20 cellular contexts compared by ENCODE assay signal in genomic region chr7:7054252-7054830, GRCh38.
"Had no signal": no experiment of that assay in that cellular context is flagged by ENCODE, and none has a peak within 500 bp of the region (broad histone marks: within the 10 kb centered on the region; RNA-seq: fewer than 3 reads in every experiment).

No MANE protein-coding gene starts in this region.

- ATAC-seq: left lung; naive thymus-derived CD4-positive, alpha-beta T cell; right lobe of liver; WTC11 had no signal

- H3K27ac Mint-ChIP-seq: activated naive CD4-positive, alpha-beta T cell treated with anti-CD3 and anti-CD28 coated beads for 36 hours; stimulated activated naive CD8-positive, alpha-beta T cell treated with anti-CD3 and anti-CD28 coated beads, Interleukin-15, Interleukin-2, amounts not matched to agents 100 ng/mL and 50 ng/mL, for 24 hours had no signal

- H3K4me3 Mint-ChIP-seq: activated naive CD4-positive, alpha-beta T cell treated with anti-CD3 and anti-CD28 coated beads for 36 hours; naive thymus-derived CD4-positive, alpha-beta T cell; neural crest cell; stimulated activated naive CD8-positive, alpha-beta T cell treated with anti-CD3 and anti-CD28 coated beads, Interleukin-15, Interleukin-2, amounts not matched to agents 100 ng/mL and 50 ng/mL, for 24 hours; WTC11 had no signal

- H3K27me3 Mint-ChIP-seq: stimulated activated naive CD8-positive, alpha-beta T cell treated with anti-CD3 and anti-CD28 coated beads, Interleukin-15, Interleukin-2, amounts not matched to agents 100 ng/mL and 50 ng/mL, for 24 hours had no signal

- H3K27ac ChIP-seq: coronary artery, left lung, right lobe of liver, skin epidermis, tibial nerve had no signal

- H3K4me1 Mint-ChIP-seq: naive thymus-derived CD4-positive, alpha-beta T cell; neural crest cell had no signal

- H3K4me1 ChIP-seq: left lung, right lobe of liver, tibial nerve had no signal

- DNase-seq: activated CD8-positive, alpha-beta memory T cell treated with anti-CD3 and anti-CD28 coated beads for 24 hours; activated effector memory CD4-positive, alpha-beta T cell treated with Interleukin-2 at 50 U/mL for 16 hours; activated naive CD4-positive, alpha-beta T cell treated with anti-CD3 and anti-CD28 coated beads for 36 hours; activated T-cell treated with anti-CD3 and anti-CD28 coated beads, Interleukin-2, amount 50 U/mL, for 48 hours; amygdala; cerebellar nuclear complex; foreskin melanocyte; left lung; naive thymus-derived CD4-positive, alpha-beta T cell; occipital lobe; right lobe of liver; stimulated activated CD4-positive, alpha-beta T cell treated with anti-CD3 and anti-CD28 coated beads, Interleukin-1b, Interleukin-23, amount 100 ng/mL, for 48 hours; substantia nigra; T-helper 9 cell had no signal

- H3K27me3 ChIP-seq: left lung, right lobe of liver, tibial nerve had no signal

- H3K9me3 Mint-ChIP-seq: activated naive CD4-positive, alpha-beta T cell treated with anti-CD3 and anti-CD28 coated beads for 36 hours; naive thymus-derived CD4-positive, alpha-beta T cell; neural crest cell; stimulated activated naive CD8-positive, alpha-beta T cell treated with anti-CD3 and anti-CD28 coated beads, Interleukin-15, Interleukin-2, amounts not matched to agents 100 ng/mL and 50 ng/mL, for 24 hours; WTC11 had no signal

- H3K36me3 Mint-ChIP-seq: naive thymus-derived CD4-positive, alpha-beta T cell; WTC11 had no signal
